Comparison of ENCODE assay signal across 8 cellular contexts in the genomic region with DNA sequence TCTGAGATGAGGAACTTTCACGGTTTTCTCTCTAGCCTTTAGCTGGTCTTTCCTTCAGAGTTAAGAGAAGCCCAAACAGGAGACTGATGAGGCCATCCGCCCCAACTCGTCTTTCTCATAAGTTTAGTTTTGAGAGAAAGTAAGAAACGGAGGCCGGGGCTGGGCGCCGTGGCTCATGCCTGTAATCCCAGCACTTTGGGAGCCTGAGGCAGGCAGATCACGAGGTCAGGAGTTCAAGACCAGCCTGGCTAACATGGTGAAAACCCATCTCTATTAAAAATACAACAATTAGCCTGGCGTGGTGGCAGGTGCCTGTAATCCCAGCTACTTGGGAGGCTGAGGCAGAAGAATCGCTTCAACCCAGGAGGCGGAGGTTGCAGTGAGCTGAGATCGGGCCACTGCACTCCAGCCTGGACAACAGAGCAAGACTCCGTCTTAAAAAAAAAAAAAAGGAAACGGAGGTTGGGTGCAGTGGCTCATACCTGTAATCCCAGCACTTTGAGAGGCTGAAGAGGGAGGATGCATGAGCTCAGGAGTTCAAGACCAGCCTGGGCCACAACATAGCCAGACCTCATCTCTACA. TPM values are rescaled to one million over a fixed set of nuclear protein-coding genes. Genes with fewer than 3 reads are reported as not detected.
DNase-seq lines count a peak whose midpoint lies in the region; ATAC-seq and TF ChIP-seq lines count a peak whose summit lies in the region.
"Not testable (repeated sequence)": the region's sequence is repeated elsewhere in the genome, so short reads cannot be mapped to it uniquely, and the experiment has no call there.

No MANE protein-coding gene starts in this region.

- DNase-seq in CD4-positive, alpha-beta T cell; activated CD4-positive, alpha-beta T cell treated with anti-CD3 and anti-CD28 coated beads, Interleukin-2, amount 10 ng/mL, durations not matched to agents 24 days and 14 days; endodermal cell; memory B cell (ENCODE audit: low spot score in 2 of 2); type B pancreatic cell (ENCODE audit: extremely low spot score, unreplicated experiment): not testable (repeated sequence)

- not testable (repeated sequence) for H3K27me3 ChIP-seq in CD4-positive, alpha-beta T cell (ENCODE audit: control insufficient read depth, insufficient read depth, low read length); HUES64 (ENCODE audit: insufficient read depth, low read length); endodermal cell (ENCODE audit: control insufficient read depth, insufficient read depth, low read length, poor library complexity, severe bottlenecking)

- H3K36me3 ChIP-seq in HUES64 (ENCODE audit: insufficient read depth, low read length), result peaks cover 13% of the 10 kb centered on the region
- peaks cover 30% of the 10 kb centered on the region for H3K36me3 ChIP-seq in endodermal cell (ENCODE audit: control insufficient read depth, insufficient read depth, low read length)

- H3K27ac Mint-ChIP-seq in CD4-positive, alpha-beta T cell, result peak overlapping the region; percentile 99
- peak overlapping the region; percentile 98 for H3K27ac Mint-ChIP-seq in activated CD4-positive, alpha-beta T cell treated with anti-CD3 and anti-CD28 coated beads, Interleukin-2, amount 10 ng/mL, durations not matched to agents 24 days and 14 days
- peak overlapping the region; percentile 100 for H3K27ac Mint-ChIP-seq in activated naive CD8-positive, alpha-beta T cell
- H3K27ac Mint-ChIP-seq in endodermal cell, result not testable (repeated sequence)
- H3K27ac Mint-ChIP-seq in memory B cell (peak overlapping the region; percentile 97), type B pancreatic cell (peak overlapping the region; percentile 16)

- peak overlapping the region; percentile 96 for H3K4me3 Mint-ChIP-seq in CD4-positive, alpha-beta T cell
- peak overlapping the region; percentile 83 for H3K4me3 Mint-ChIP-seq in activated CD4-positive, alpha-beta T cell treated with anti-CD3 and anti-CD28 coated beads, Interleukin-2, amount 10 ng/mL, durations not matched to agents 24 days and 14 days
- H3K4me3 Mint-ChIP-seq in activated naive CD8-positive, alpha-beta T cell, result peak overlapping the region; percentile 83
- H3K4me3 Mint-ChIP-seq in endodermal cell (peak overlapping the region; percentile 38), memory B cell (peak overlapping the region; percentile 75)
- H3K4me3 Mint-ChIP-seq in type B pancreatic cell, result not testable (repeated sequence)

- POLR2A ChIA-PET in CD4-positive, alpha-beta T cell (lab: Charles Lee), result interaction anchor here (0.6 to 13.2 kb wide), 13 partner anchors 14 to 1730 kb away, joined by 3 to 206 read pairs (median 7); a partner anchor contains a TSS

- H3K9ac ChIP-seq in HUES64 (ENCODE audit: low read depth, low read length); endodermal cell (ENCODE audit: extremely low read depth, low read length, poor library complexity, severe bottlenecking): not testable (repeated sequence)

- WGBS in HUES64, result 77% methylated on average over 14 of the region's 14 CpGs
- 89 to 90% methylated on average over 11 to 13 of the region's 14 CpGs for WGBS in endodermal cell (ENCODE audit: insufficient coverage in 1 of 2, insufficient read length in 1 of 2), 2 experiments

- intact Hi-C loops in CD4-positive, alpha-beta T cell (cut with DNase I, micrococcal nuclease), result loop anchor here in 1 of 2 experiments (5.0 kb wide), 1 partner anchor 801 kb away; a partner anchor contains a TSS
- intact Hi-C loops in activated CD4-positive, alpha-beta T cell treated with anti-CD3 and anti-CD28 coated beads, Interleukin-2, amount 10 ng/mL, durations not matched to agents 24 days and 14 days (cut with micrococcal nuclease), result loop anchor here (1.0 kb wide), 1 partner anchor 53 kb away; no protein-coding TSS in a partner anchor

- not testable (repeated sequence) for H3K9me3 ChIP-seq in CD4-positive, alpha-beta T cell (ENCODE audit: control insufficient read depth, low read length); HUES64 (ENCODE audit: insufficient read depth, low read depth, low read length); endodermal cell (ENCODE audit: control insufficient read depth, low read length)

- not testable (repeated sequence) for ATAC-seq in CD4-positive, alpha-beta T cell (ENCODE audit: poor library complexity); memory B cell (ENCODE audit: low read depth)

- H3K27ac ChIP-seq in CD4-positive, alpha-beta T cell (ENCODE audit: low read depth, low read length), result peak overlapping the region; percentile 99
- H3K27ac ChIP-seq in HUES64 (ENCODE audit: low read depth, low read length) (peak overlapping the region; percentile 84; the same call in 1 of the 2 replicates), endodermal cell (ENCODE audit: low read depth, low read length) (peak overlapping the region; percentile 70), skin epidermis (peak overlapping the region in 19 of 21 experiments; percentile 32 to 98 (median 90))

- H3K9me3 Mint-ChIP-seq in CD4-positive, alpha-beta T cell; activated CD4-positive, alpha-beta T cell treated with anti-CD3 and anti-CD28 coated beads, Interleukin-2, amount 10 ng/mL, durations not matched to agents 24 days and 14 days; activated naive CD8-positive, alpha-beta T cell (ENCODE audit: low read depth); endodermal cell; memory B cell; type B pancreatic cell: not testable (repeated sequence)

- not testable (repeated sequence) for H3K27me3 Mint-ChIP-seq in CD4-positive, alpha-beta T cell; activated CD4-positive, alpha-beta T cell treated with anti-CD3 and anti-CD28 coated beads, Interleukin-2, amount 10 ng/mL, durations not matched to agents 24 days and 14 days; activated naive CD8-positive, alpha-beta T cell; endodermal cell (ENCODE audit: insufficient read depth); memory B cell; type B pancreatic cell

- H3K36me3 Mint-ChIP-seq in CD4-positive, alpha-beta T cell (ENCODE audit: low read depth), result peaks cover 71% of the 10 kb centered on the region
- peaks cover 64% of the 10 kb centered on the region for H3K36me3 Mint-ChIP-seq in activated CD4-positive, alpha-beta T cell treated with anti-CD3 and anti-CD28 coated beads, Interleukin-2, amount 10 ng/mL, durations not matched to agents 24 days and 14 days (ENCODE audit: low read depth)
- H3K36me3 Mint-ChIP-seq in activated naive CD8-positive, alpha-beta T cell, result peaks cover 15% of the 10 kb centered on the region
- H3K36me3 Mint-ChIP-seq in endodermal cell (ENCODE audit: low read depth) (peaks cover 42% of the 10 kb centered on the region), memory B cell (peaks cover 23% of the 10 kb centered on the region), type B pancreatic cell (peaks cover 15% of the 10 kb centered on the region)

- peaks cover 25% of the 10 kb centered on the region for H3K4me1 ChIP-seq in HUES64 (ENCODE audit: insufficient read depth, low read length)
- not testable (repeated sequence) for H3K4me1 ChIP-seq in endodermal cell (ENCODE audit: control insufficient read depth, insufficient read depth, low read length)

- H3K4me1 Mint-ChIP-seq in CD4-positive, alpha-beta T cell (ENCODE audit: low read depth), result peaks cover 91% of the 10 kb centered on the region
- peaks cover 77% of the 10 kb centered on the region for H3K4me1 Mint-ChIP-seq in activated CD4-positive, alpha-beta T cell treated with anti-CD3 and anti-CD28 coated beads, Interleukin-2, amount 10 ng/mL, durations not matched to agents 24 days and 14 days
- peaks cover 92% of the 10 kb centered on the region for H3K4me1 Mint-ChIP-seq in activated naive CD8-positive, alpha-beta T cell (ENCODE audit: low read depth)
- H3K4me1 Mint-ChIP-seq in endodermal cell, result peaks cover 12% of the 10 kb centered on the region
- peaks cover 64% of the 10 kb centered on the region for H3K4me1 Mint-ChIP-seq in memory B cell
- peaks cover 35% of the 10 kb centered on the region for H3K4me1 Mint-ChIP-seq in type B pancreatic cell (ENCODE audit: unreplicated experiment)

- TF ChIP-seq CTCF in CD4-positive, alpha-beta T cell (IDR thresholded peaks at IDR 0.05); endodermal cell (conservative IDR thresholded peaks at IDR 0.05); type B pancreatic cell (conservative IDR thresholded peaks at IDR 0.05): not testable (repeated sequence)

- H3K4me3 ChIP-seq in HUES64 (ENCODE audit: low read length) (peak overlapping the region; percentile 46), skin epidermis (peak overlapping the region in 3 of 7 experiments; percentile 9 to 20 (median 11))
- not testable (repeated sequence) for H3K4me3 ChIP-seq in endodermal cell (ENCODE audit: low read length)

- CTCF ChIA-PET in CD4-positive, alpha-beta T cell (lab: Charles Lee), result interaction anchor here (0.7 kb wide), 1 partner anchor 32 kb away, joined by 4 read pairs; no protein-coding TSS in a partner anchor

RNA-seq across cellular contexts. Expression of a gene that starts 55.6 kb away (rescaled TPM):
- total RNA-seq in CD4-positive, alpha-beta T cell, result 10 to 100 TPM; 80.4 to 80.9 TPM
- 8.5 TPM for polyA plus RNA-seq in HUES64 (2013, experiment 1 of 2)
- 10.1 TPM for polyA plus RNA-seq in HUES64 (2013, experiment 2 of 2)
- 44.3 and 47.2 TPM in 2 replicates for total RNA-seq in activated CD4-positive, alpha-beta T cell treated with anti-CD3 and anti-CD28 coated beads, Interleukin-2, amount 10 ng/mL, durations not matched to agents 24 days and 14 days
- total RNA-seq in endodermal cell (10 to 100 TPM; 24.4 to 25.8 TPM), type B pancreatic cell (ENCODE audit: low replicate concordance) (37.8 and 39.2 TPM in 2 replicates)
- polyA plus RNA-seq in endodermal cell (2013, experiment 1 of 2), result 23.8 TPM
- polyA plus RNA-seq in endodermal cell (2013, experiment 2 of 2), result 20.7 TPM

RNA-seq across cellular contexts. Expression of a gene that starts 55.7 kb away (rescaled TPM):
- total RNA-seq in CD4-positive, alpha-beta T cell, result 100 to 1,000 TPM; 145 to 159 TPM
- 42.8 TPM for polyA plus RNA-seq in HUES64 (2013, experiment 1 of 2)
- polyA plus RNA-seq in HUES64 (2013, experiment 2 of 2), result 44.6 TPM
- total RNA-seq in activated CD4-positive, alpha-beta T cell treated with anti-CD3 and anti-CD28 coated beads, Interleukin-2, amount 10 ng/mL, durations not matched to agents 24 days and 14 days, result 59.9 and 60.9 TPM in 2 replicates
- total RNA-seq in endodermal cell (10 to 100 TPM; 29.9 to 34.1 TPM), type B pancreatic cell (ENCODE audit: low replicate concordance) (33.6 and 35.4 TPM in 2 replicates)
- 42.8 TPM for polyA plus RNA-seq in endodermal cell (2013, experiment 1 of 2)
- 38.7 TPM for polyA plus RNA-seq in endodermal cell (2013, experiment 2 of 2)
